ENCODE assay signal across 8 cellular contexts in the genomic region with DNA sequence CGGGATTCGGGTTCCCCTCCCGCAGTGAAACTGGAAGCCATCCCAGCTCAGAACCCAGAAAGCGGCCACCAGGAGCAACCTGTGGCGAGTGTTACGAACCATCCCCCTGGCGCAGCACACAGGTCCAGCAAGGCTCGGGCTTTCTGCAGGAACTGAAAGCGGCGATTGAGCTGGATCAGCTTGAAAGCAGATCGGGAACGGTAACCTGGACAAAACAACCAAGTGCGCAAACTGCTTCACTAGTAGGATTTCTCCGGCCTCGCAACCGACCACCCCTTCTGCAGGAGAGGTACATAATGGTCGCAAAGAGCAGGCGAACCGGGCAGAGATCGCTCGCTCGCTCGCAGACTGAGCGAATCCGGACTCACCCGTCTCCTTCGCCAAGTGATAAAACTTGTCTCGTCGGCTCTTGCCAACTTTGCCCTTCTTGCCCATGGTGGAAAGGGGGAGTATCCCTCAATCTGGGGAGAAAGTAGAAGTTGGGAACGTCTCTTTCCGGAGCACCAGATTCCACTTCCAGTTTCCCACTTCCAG. TPM values are rescaled to one million over a fixed set of nuclear protein-coding genes. Genes with fewer than 3 reads are reported as not detected.
A peak's percentile ranks its signal among the peaks of the same experiment; 100 is the strongest.
DNase-seq lines count a peak whose midpoint lies in the region; ATAC-seq lines count a peak whose summit lies in the region.

No MANE protein-coding gene starts in this region.

- H3K9ac ChIP-seq in skeletal muscle satellite cell (ENCODE audit: low read depth, low read length): peak overlapping the region; percentile 92

- peaks cover 25% of the 10 kb centered on the region for H3K4me1 ChIP-seq in skeletal muscle satellite cell (ENCODE audit: control insufficient read depth, insufficient read depth, low read length)

- peak; percentile 41 for DNase-seq in GM03348 (ENCODE audit: low spot score)
- DNase-seq in activated naive CD4-positive, alpha-beta T cell treated with anti-CD3 and anti-CD28 coated beads, Interleukin-2, amount 50 U/mL, for 72 hours (ENCODE audit: low spot score in 2 of 2): no peak
- DNase-seq in hepatic stellate cell (ENCODE audit: low spot score): peak; percentile 21
- DNase-seq in GOT3 (lab: John Stamatoyannopoulos, UW): no peak

- ATAC-seq in HG03521 (IDR thresholded peaks at IDR 0.05; ENCODE audit: unreplicated experiment) (peak; percentile 4), HG03196 (IDR thresholded peaks at IDR 0.05; ENCODE audit: unreplicated experiment) (no peak), HG03520 (IDR thresholded peaks at IDR 0.05; ENCODE audit: unreplicated experiment) (no peak)
- peak in 1 of 2 donors; percentile 3 for ATAC-seq in activated naive CD4-positive, alpha-beta T cell treated with anti-CD3 and anti-CD28 coated beads, Interleukin-2, amount 50 U/mL, for 72 hours

- no peaks in the 10 kb centered on the region for H3K9me3 ChIP-seq in skeletal muscle satellite cell (replicated peaks; ENCODE audit: low read length)

- peaks cover 70% of the 10 kb centered on the region for H3K36me3 ChIP-seq in skeletal muscle satellite cell (ENCODE audit: insufficient read depth, low read length)

- H3K4me2 ChIP-seq in skeletal muscle satellite cell (ENCODE audit: low read length): peak overlapping the region; percentile 89

- no peaks in the 10 kb centered on the region for H3K27me3 ChIP-seq in skeletal muscle satellite cell (ENCODE audit: control insufficient read depth, insufficient read depth, low read length)

- H3K36me3 Mint-ChIP-seq in activated naive CD4-positive, alpha-beta T cell treated with anti-CD3 and anti-CD28 coated beads, Interleukin-2, amount 50 U/mL, for 72 hours: peaks cover 75 to 78% of the 10 kb centered on the region in 2 donors

- H3K4me3 ChIP-seq in skeletal muscle satellite cell (ENCODE audit: low read length): peak overlapping the region; percentile 89

- no peaks in the 10 kb centered on the region for H3K9me3 Mint-ChIP-seq in activated naive CD4-positive, alpha-beta T cell treated with anti-CD3 and anti-CD28 coated beads, Interleukin-2, amount 50 U/mL, for 72 hours

- peak overlapping the region; percentile 99 to 100 for H3K27ac Mint-ChIP-seq in activated naive CD4-positive, alpha-beta T cell treated with anti-CD3 and anti-CD28 coated beads, Interleukin-2, amount 50 U/mL, for 72 hours

RNA-seq across cellular contexts. Expression of gene PSMC5, which starts 0.7 kb away (rescaled TPM):
- 100 to 1,000 TPM; 129 to 137 TPM for total RNA-seq in activated naive CD4-positive, alpha-beta T cell treated with anti-CD3 and anti-CD28 coated beads, Interleukin-2, amount 50 U/mL, for 72 hours
- 50.9 and 51.2 TPM in 2 replicates for total RNA-seq in skeletal muscle satellite cell (2012; rRNA removed)

RNA-seq across cellular contexts. Expression of gene FTSJ3, which starts 0.9 kb away (rescaled TPM):
- 10 to 100 TPM; 47.0 to 55.8 TPM for total RNA-seq in activated naive CD4-positive, alpha-beta T cell treated with anti-CD3 and anti-CD28 coated beads, Interleukin-2, amount 50 U/mL, for 72 hours
- 57.7 and 64.6 TPM in 2 replicates for total RNA-seq in skeletal muscle satellite cell (2012; rRNA removed)

RNA-seq across cellular contexts. Expression of gene SMARCD2, which starts 15.9 kb away (rescaled TPM):
- 100 to 1,000 TPM in 1 of 2 donors, 10 to 100 TPM in 1; 90.3 to 113 TPM for total RNA-seq in activated naive CD4-positive, alpha-beta T cell treated with anti-CD3 and anti-CD28 coated beads, Interleukin-2, amount 50 U/mL, for 72 hours
- total RNA-seq in skeletal muscle satellite cell (2012; rRNA removed): 104 and 120 TPM in 2 replicates

RNA-seq across cellular contexts. Expression of gene CSH2, which starts 46.9 kb away (rescaled TPM):
- 1 to 10 TPM; 2.2 to 2.4 TPM for total RNA-seq in activated naive CD4-positive, alpha-beta T cell treated with anti-CD3 and anti-CD28 coated beads, Interleukin-2, amount 50 U/mL, for 72 hours
- total RNA-seq in skeletal muscle satellite cell (2012; rRNA removed): not detected in 2 replicates

RNA-seq across cellular contexts. Expression of gene DDX42, which starts 52.6 kb away (rescaled TPM):
- 100 to 1,000 TPM; 126 to 130 TPM for total RNA-seq in activated naive CD4-positive, alpha-beta T cell treated with anti-CD3 and anti-CD28 coated beads, Interleukin-2, amount 50 U/mL, for 72 hours
- total RNA-seq in skeletal muscle satellite cell (2012; rRNA removed): 39.3 and 52.7 TPM in 2 replicates

Comparison
In these comparisons a context has a peak if more than half of its experiments do, and no peak if none do; other contexts are left out.
1. DNase-seq: peak in GM03348 (single experiment) and hepatic stellate cell (single experiment); none in activated naive CD4-positive, alpha-beta T cell treated with anti-CD3 and anti-CD28 coated beads, Interleukin-2, amount 50 U/mL, for 72 hours (0 of 2) and GOT3 (single experiment).